Comparison of ENCODE assay signal across 21 cellular contexts in genomic region chr4:2079006-2079405, GRCh38. TPM values are rescaled to one million over a fixed set of nuclear protein-coding genes. Genes with fewer than 3 reads are reported as not detected.
"Had no signal": no experiment of that assay in that cellular context is flagged by ENCODE, and none has a peak within 500 bp of the region (broad histone marks: within the 10 kb centered on the region; RNA-seq: fewer than 3 reads in every experiment).

No MANE protein-coding gene starts in this region.

- H3K4me2 ChIP-seq: neural progenitor cell had no signal

- H3K9ac ChIP-seq: neural progenitor cell had no signal

- H3K27ac ChIP-seq: brain microvascular endothelial cell, esophagus squamous epithelium, heart right ventricle, left lung, lower lobe of right lung, neural progenitor cell, vagina had no signal

- H2AFZ ChIP-seq: neural progenitor cell had no signal

- H3K9me3 ChIP-seq: esophagus squamous epithelium, heart right ventricle, left lung, lower lobe of right lung, vagina had no signal

- H3K27me3 ChIP-seq: brain microvascular endothelial cell, esophagus squamous epithelium, heart right ventricle, left lung, neural progenitor cell, vagina had no signal

- H3K4me1 ChIP-seq: esophagus squamous epithelium, heart right ventricle, left lung, lower lobe of right lung, neural progenitor cell, vagina had no signal

- H3K4me3 ChIP-seq: esophagus squamous epithelium, heart right ventricle, left lung, lower lobe of right lung, neural progenitor cell, vagina had no signal

- FAIRE-seq: astrocyte had no signal

- H3K36me3 ChIP-seq: brain microvascular endothelial cell, esophagus squamous epithelium, heart right ventricle, left lung, lower lobe of right lung, neural progenitor cell, vagina had no signal

- DNase-seq: activated CD4-positive, alpha-beta memory T cell treated with anti-CD3 and anti-CD28 coated beads for 36 hours; activated CD4-positive, alpha-beta T cell treated with anti-CD3 and anti-CD28 coated beads for 48 hours; activated naive CD4-positive, alpha-beta T cell; activated T-cell treated with anti-CD3 and anti-CD28 coated beads, Interleukin-2, amount 50 U/mL, for 4 hours; amniotic stem cell; brain microvascular endothelial cell; caudate nucleus; esophagus squamous epithelium; foreskin melanocyte; heart right ventricle; left lung; lower lobe of right lung; mesenchymal stem cell; natural killer cell; stimulated activated CD4-positive, alpha-beta T cell treated with anti-CD3 and anti-CD28 coated beads, Interleukin-15, amount 100 ng/mL, for 24 hours; stimulated activated naive CD4-positive, alpha-beta T cell treated with Interleukin-2 at 50 U/mL for 16 hours had no signal

- ATAC-seq: activated T-cell treated with anti-CD3 and anti-CD28 coated beads, Interleukin-2, amount 50 U/mL, for 4 hours; activated T-helper 17 cell treated with anti-CD3 and anti-CD28 coated beads, Interleukin-2, amount 50 U/mL, for 72 hours; heart right ventricle; left lung; lower lobe of right lung; natural killer cell had no signal

RNA-seq across cellular contexts. Expression of gene NAT8L, which starts 19.9 kb away (rescaled TPM):
- total RNA-seq: glomerular endothelial cell, natural killer cell had no signal
